Comparison of ENCODE assay signal across 16 cellular contexts in the genomic region with DNA sequence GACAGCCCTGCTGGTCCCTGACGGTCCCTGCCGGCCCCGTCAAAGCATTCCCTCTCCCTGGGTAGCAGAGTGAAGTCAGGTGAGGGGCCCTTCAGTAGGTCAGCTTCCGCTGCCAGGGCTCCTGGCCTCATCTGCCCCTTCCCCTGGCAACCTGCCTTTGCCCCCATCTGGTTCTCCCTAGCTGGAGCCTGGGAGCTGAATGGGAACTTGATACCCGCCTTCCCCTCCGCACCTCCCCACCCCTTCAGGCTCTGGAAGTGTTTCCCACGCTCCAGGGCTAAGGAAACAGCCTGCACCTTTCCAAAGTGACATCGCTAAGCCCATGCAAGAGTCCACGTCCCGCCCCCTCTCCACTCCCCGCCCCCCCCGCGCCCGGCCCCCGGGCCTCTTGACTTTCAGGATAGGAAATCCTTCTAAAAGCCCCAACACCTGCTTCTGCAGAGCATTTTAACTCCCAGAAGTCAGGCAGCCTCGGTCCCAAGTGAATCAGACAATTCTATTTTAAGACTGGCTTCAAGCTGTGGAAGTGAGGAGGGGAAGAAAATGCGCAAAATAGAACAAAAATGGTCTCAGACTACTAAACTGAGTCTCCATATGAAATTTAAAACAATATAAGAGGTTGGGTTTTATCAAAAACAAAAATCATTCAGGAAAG. TPM values are rescaled to one million over a fixed set of nuclear protein-coding genes. Genes with fewer than 3 reads are reported as not detected.
A peak's percentile ranks its signal among the peaks of the same experiment; 100 is the strongest.
DNase-seq lines count a peak whose midpoint lies in the region; ATAC-seq and TF ChIP-seq lines count a peak whose summit lies in the region.
"Had no signal": no experiment of that assay in that cellular context is flagged by ENCODE, and none has a peak within 500 bp of the region (broad histone marks: within the 10 kb centered on the region; RNA-seq: fewer than 3 reads in every experiment).

No MANE protein-coding gene starts in this region.

- intact Hi-C loops in mucosa of descending colon (cut with DNase I, micrococcal nuclease): no loop called here
- intact Hi-C loops in activated naive CD4-positive, alpha-beta T cell treated with anti-CD3 and anti-CD28 coated beads for 36 hours (cut with micrococcal nuclease): no loop called here

- H3K36me3 Mint-ChIP-seq in activated naive CD4-positive, alpha-beta T cell treated with anti-CD3 and anti-CD28 coated beads for 36 hours (ENCODE audit: low read depth): peaks cover 10% of the 10 kb centered on the region

- H3K9me3 Mint-ChIP-seq in activated naive CD4-positive, alpha-beta T cell treated with anti-CD3 and anti-CD28 coated beads for 36 hours: no peaks in the 10 kb centered on the region
- H3K9me3 Mint-ChIP-seq: activated CD4-positive, alpha-beta memory T cell treated with anti-CD3 and anti-CD28 coated beads for 36 hours; activated T-helper 2 cell treated with anti-CD3 and anti-CD28 coated beads, Interferon-gamma antibody, Interleukin-2, Interleukin-4, amounts not matched to agents 10 μg/mL and 5 μg/mL and 100 μg/mL, durations not matched to agents 14 hours and 24 hours and 36 hours had no signal

- no peaks in the 10 kb centered on the region for H3K9me3 ChIP-seq in WERI-Rb-1 (ENCODE audit: severe bottlenecking)
- H3K9me3 ChIP-seq in mucosa of descending colon: no peaks in the 10 kb centered on the region

- TF ChIP-seq CTCF in WERI-Rb-1 (IDR thresholded peaks at IDR 0.05; ENCODE audit: low read depth, low read length) (no peak), mucosa of descending colon (IDR thresholded peaks at IDR 0.05) (no peak)

- H3K4me3 ChIP-seq in WERI-Rb-1 (ENCODE audit: low read depth, low read length): no peak overlapping the region; the same call in 1 of the 2 replicates
- no peak overlapping the region for H3K4me3 ChIP-seq in mucosa of descending colon

- no peaks in the 10 kb centered on the region for H3K27me3 Mint-ChIP-seq in activated naive CD4-positive, alpha-beta T cell treated with anti-CD3 and anti-CD28 coated beads for 36 hours (ENCODE audit: low read depth)
- H3K27me3 Mint-ChIP-seq: activated CD4-positive, alpha-beta memory T cell treated with anti-CD3 and anti-CD28 coated beads for 36 hours had no signal

- CTCF ChIA-PET in activated naive CD4-positive, alpha-beta T cell treated with anti-CD3 and anti-CD28 coated beads for 36 hours (lab: Charles Lee): no interaction called here

- ATAC-seq in mucosa of descending colon: peak; percentile 17

- peak overlapping the region; percentile 45; the same call in 1 of the 2 replicates for H3K27ac ChIP-seq in WERI-Rb-1

- H3K36me3 ChIP-seq in WERI-Rb-1 (no peaks in the 10 kb centered on the region), mucosa of descending colon (ENCODE audit: low read depth) (no peaks in the 10 kb centered on the region)

- DNase-seq in DMS 273 treated with DMSO at 0.1 percent for 48 hours (lab: John Stamatoyannopoulos, UW): peak; percentile 45
- peak; percentile 11 for DNase-seq in NCI-H187 treated with DMSO at 0.1 percent for 48 hours (lab: John Stamatoyannopoulos, UW)
- peak; percentile 83 for DNase-seq in WERI-Rb-1
- DNase-seq in mucosa of descending colon: no peak
- DNase-seq in activated naive CD4-positive, alpha-beta T cell treated with anti-CD3 and anti-CD28 coated beads for 36 hours: no peak
- no peak for DNase-seq in activated gamma-delta T cell (lab: John Stamatoyannopoulos, UW)
- DNase-seq in stimulated activated CD8-positive, alpha-beta memory T cell treated with anti-CD3 and anti-CD28 coated beads, Interleukin-4, amount 100 ng/mL, for 48 hours: no peak
- DNase-seq in GOT3 (lab: John Stamatoyannopoulos, UW): no peak
- DNase-seq: activated CD4-positive, alpha-beta memory T cell treated with anti-CD3 and anti-CD28 coated beads for 36 hours; aorta; midbrain; MM.1S; NK-92 treated with Interleukin-12 subunit alpha and Interleukin-12 subunit beta, amount 100 ng/mL, for 24 hours; SIG-M5; trophoblast cell had no signal

- H3K4me1 ChIP-seq in mucosa of descending colon (ENCODE audit: low read depth): no peaks in the 10 kb centered on the region

- no peaks in the 10 kb centered on the region for H3K4me1 Mint-ChIP-seq in activated naive CD4-positive, alpha-beta T cell treated with anti-CD3 and anti-CD28 coated beads for 36 hours (ENCODE audit: low read depth)

- H3K4me3 Mint-ChIP-seq in activated naive CD4-positive, alpha-beta T cell treated with anti-CD3 and anti-CD28 coated beads for 36 hours: no peak overlapping the region
- H3K4me3 Mint-ChIP-seq: activated CD4-positive, alpha-beta memory T cell treated with anti-CD3 and anti-CD28 coated beads for 36 hours had no signal

- no peak overlapping the region for H3K27ac Mint-ChIP-seq in activated naive CD4-positive, alpha-beta T cell treated with anti-CD3 and anti-CD28 coated beads for 36 hours
- H3K27ac Mint-ChIP-seq: activated CD4-positive, alpha-beta memory T cell treated with anti-CD3 and anti-CD28 coated beads for 36 hours; activated T-helper 2 cell treated with anti-CD3 and anti-CD28 coated beads, Interferon-gamma antibody, Interleukin-2, Interleukin-4, amounts not matched to agents 10 μg/mL and 5 μg/mL and 100 μg/mL, durations not matched to agents 14 hours and 24 hours and 36 hours had no signal

- no peaks in the 10 kb centered on the region for H3K27me3 ChIP-seq in WERI-Rb-1 (ENCODE audit: insufficient read depth, low read depth, severe bottlenecking)

RNA-seq across cellular contexts. Expression of gene ISM1, which starts 53.4 kb away (rescaled TPM):
- under 1 TPM; 0.14 to 0.72 (median 0.66) TPM for total RNA-seq in mucosa of descending colon
- under 1 TPM; 0.27 to 0.29 TPM for total RNA-seq in activated naive CD4-positive, alpha-beta T cell treated with anti-CD3 and anti-CD28 coated beads for 36 hours

Comparison
In these comparisons a context has a peak if more than half of its experiments do, and no peak if none do; other contexts are left out.
1. DNase-seq: peak in DMS 273 treated with DMSO at 0.1 percent for 48 hours (single experiment), NCI-H187 treated with DMSO at 0.1 percent for 48 hours (single experiment) and WERI-Rb-1 (single experiment); none in mucosa of descending colon (0 of 3), activated naive CD4-positive, alpha-beta T cell treated with anti-CD3 and anti-CD28 coated beads for 36 hours (single experiment), activated gamma-delta T cell (single experiment), stimulated activated CD8-positive, alpha-beta memory T cell treated with anti-CD3 and anti-CD28 coated beads, Interleukin-4, amount 100 ng/mL, for 48 hours (single experiment) and GOT3 (single experiment).